ENCODE assay signal across 11 cellular contexts in the genomic region with DNA sequence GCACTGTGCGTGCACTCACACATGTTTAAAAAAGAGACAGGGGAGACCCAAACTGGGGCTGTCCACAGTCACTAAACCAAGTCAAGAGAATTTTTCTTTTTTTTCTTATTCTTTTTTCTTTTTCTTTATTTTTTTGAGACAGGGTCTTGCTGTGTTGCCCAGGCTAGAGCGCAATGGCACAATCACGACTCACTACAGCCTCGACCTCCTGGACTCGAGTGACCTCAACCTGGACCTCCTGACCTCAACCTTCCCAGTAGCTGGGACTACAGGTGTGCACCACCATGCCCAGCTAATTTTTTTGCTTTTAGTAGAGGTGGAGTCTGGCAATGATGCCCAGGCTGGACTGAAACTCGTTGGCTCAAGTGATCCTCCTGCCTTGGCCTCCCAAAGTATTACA.
A peak's percentile ranks its signal among the peaks of the same experiment; 100 is the strongest.
DNase-seq lines count a peak whose midpoint lies in the region; ATAC-seq and TF ChIP-seq lines count a peak whose summit lies in the region.
"Had no signal": no experiment of that assay in that cellular context is flagged by ENCODE, and none has a peak within 500 bp of the region (broad histone marks: within the 10 kb centered on the region; RNA-seq: fewer than 3 reads in every experiment).

No MANE protein-coding gene starts in this region.

- no peaks in the 10 kb centered on the region for H3K9me3 ChIP-seq in right atrium auricular region
- H3K9me3 ChIP-seq in aorta (ENCODE audit: control insufficient read depth, low read length), result no peaks in the 10 kb centered on the region

- no peaks in the 10 kb centered on the region for H3K9me3 Mint-ChIP-seq in osteocyte (ENCODE audit: unreplicated experiment)

- TF ChIP-seq CTCF in right atrium auricular region (IDR thresholded peaks at IDR 0.05) (no peak), coronary artery (IDR thresholded peaks at IDR 0.05) (no peak), osteocyte (IDR thresholded peaks at IDR 0.05) (no peak)

- H3K36me3 ChIP-seq in right atrium auricular region (no peaks in the 10 kb centered on the region), aorta (ENCODE audit: control insufficient read depth in 1 of 2, insufficient read depth in 2 of 2, low read length in 1 of 2) (peaks cover 0 to 4% of the 10 kb centered on the region in 2 donors)

- H3K27me3 Mint-ChIP-seq in osteocyte (ENCODE audit: unreplicated experiment), result no peaks in the 10 kb centered on the region

- peaks cover 24% of the 10 kb centered on the region for H3K4me1 Mint-ChIP-seq in osteocyte (ENCODE audit: unreplicated experiment)

- no peak for ATAC-seq in aorta (ENCODE audit: low FRiP score)

- WGBS in aorta, 2 donors, result 92 to 96% methylated on average over 6 of the region's 6 CpGs

- H3K4me1 ChIP-seq in right atrium auricular region (peaks cover 0 to 38% of the 10 kb centered on the region in 2 donors), aorta (ENCODE audit: control insufficient read depth in 1 of 2, insufficient read depth in 2 of 2, low read length in 2 of 2) (peaks cover 3% of the 10 kb centered on the region in 2 donors)

- no peak overlapping the region for H3K4me3 Mint-ChIP-seq in osteocyte (ENCODE audit: unreplicated experiment)

- peaks cover 36% of the 10 kb centered on the region for H3K36me3 Mint-ChIP-seq in osteocyte (ENCODE audit: unreplicated experiment)

- peak overlapping the region; percentile 91 for H3K27ac Mint-ChIP-seq in osteocyte (ENCODE audit: unreplicated experiment)

- H3K27ac ChIP-seq in right atrium auricular region, result peak overlapping the region; percentile 71 to 72
- H3K27ac ChIP-seq in coronary artery, result peak overlapping the region; percentile 61 to 85
- peak overlapping the region; percentile 68 to 70 for H3K27ac ChIP-seq in aorta (ENCODE audit: low read depth in 1 of 2, low read length in 2 of 2)

- DNase-seq in right atrium auricular region (ENCODE audit: low spot score), result no peak
- no peak for DNase-seq in cardiac septum (ENCODE audit: low spot score)
- no peak for DNase-seq in coronary artery (ENCODE audit: low spot score)
- DNase-seq in osteocyte (ENCODE audit: extremely low spot score, unreplicated experiment), result no peak
- DNase-seq in aorta, result no peak
- DNase-seq in activated CD4-positive, CD25-positive, alpha-beta regulatory T cell treated with anti-CD3 and anti-CD28 coated beads, Interleukin-2, amount 50 U/mL, for 72 hours, result no peak
- no peak for DNase-seq in activated CD4-positive, alpha-beta T cell treated with anti-CD3 and anti-CD28 coated beads, Interleukin-2, amount 50 U/mL, for 1 hour
- no peak for DNase-seq in SIG-M5 (lab: John Stamatoyannopoulos, UW)
- DNase-seq: activated CD8-positive, alpha-beta memory T cell treated with anti-CD3 and anti-CD28 coated beads, Interleukin-2, amount 50 U/mL, for 4 hours; erythroblast; NCI-H2227 treated with DMSO at 0.1 percent for 48 hours had no signal

- H3K27me3 ChIP-seq in right atrium auricular region (no peaks in the 10 kb centered on the region), aorta (ENCODE audit: control insufficient read depth in 1 of 2, insufficient read depth in 2 of 2, low read length in 1 of 2) (no peaks in the 10 kb centered on the region)

- intact Hi-C loops in cardiac septum (cut with DNase I) (loop anchor here (2.0 to 10.0 kb wide), 3 partner anchors 69 to 353 kb away; partner anchors contain the start of gene ATP9A), aorta (cut with DNase I) (loop anchor here in 1 of 2 donors (10.0 kb wide), 1 partner anchor 133 kb away; the partner anchor contains the start of gene ATP9A)

- H3K4me3 ChIP-seq in right atrium auricular region (no peak overlapping the region), coronary artery (no peak overlapping the region), aorta (ENCODE audit: low read length in 2 of 2) (no peak overlapping the region)
